8 cellular contexts compared by ENCODE assay signal in the genomic region with DNA sequence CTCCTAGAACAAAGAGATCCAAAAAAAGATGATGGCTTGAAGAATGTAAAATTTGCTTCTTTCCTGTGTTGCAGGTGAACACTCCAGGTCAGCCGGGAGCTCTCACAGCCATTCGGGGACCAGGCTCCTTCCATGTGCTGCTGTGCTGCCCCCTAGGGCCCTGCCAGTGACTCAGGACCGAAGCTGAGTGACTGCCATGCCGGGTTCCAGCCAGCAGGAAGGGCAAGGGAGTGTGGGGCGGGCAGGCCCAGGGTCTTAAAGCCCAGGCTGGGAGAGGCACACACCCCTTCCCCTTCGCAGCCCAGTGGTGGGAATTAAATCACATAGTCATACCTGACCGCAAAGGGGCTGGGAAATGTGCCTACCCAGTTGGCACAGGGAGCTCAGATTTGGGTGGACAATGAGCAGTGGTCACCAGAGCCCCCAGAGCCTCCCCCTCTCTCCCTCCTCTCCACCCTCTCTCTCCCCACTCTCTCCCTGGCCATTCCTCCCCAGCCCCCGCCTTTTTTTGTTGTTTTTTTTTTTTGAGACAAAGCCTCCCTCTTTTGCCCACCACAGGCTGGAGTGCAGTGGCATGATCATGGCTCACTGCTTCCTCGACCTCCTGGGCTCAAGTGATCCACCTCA. TPM values are rescaled to one million over a fixed set of nuclear protein-coding genes. Genes with fewer than 3 reads are reported as not detected.
DNase-seq lines count a peak whose midpoint lies in the region; ATAC-seq and TF ChIP-seq lines count a peak whose summit lies in the region.

No MANE protein-coding gene starts in this region.

- H3K27ac ChIP-seq in endodermal cell (ENCODE audit: low read depth, low read length) = no peak overlapping the region
- no peak overlapping the region for H3K27ac ChIP-seq in upper lobe of left lung

- no peaks in the 10 kb centered on the region for H3K4me1 ChIP-seq in endodermal cell (ENCODE audit: control insufficient read depth, insufficient read depth, low read length)
- peaks cover 0 to 19% (median 2%) of the 10 kb centered on the region in 4 donors for H3K4me1 ChIP-seq in upper lobe of left lung

- TF ChIP-seq EP300 in upper lobe of left lung (IDR thresholded peaks at IDR 0.05) = no peak

- TF ChIP-seq POLR2A in upper lobe of left lung (IDR thresholded peaks at IDR 0.05) = no peak

- H3K4me3 Mint-ChIP-seq in endodermal cell = no peak overlapping the region

- H3K27me3 ChIP-seq in endodermal cell (ENCODE audit: control insufficient read depth, insufficient read depth, low read length, poor library complexity, severe bottlenecking) (peaks cover 5% of the 10 kb centered on the region), upper lobe of left lung (no peaks in the 10 kb centered on the region)

- no peak overlapping the region for H3K9ac ChIP-seq in endodermal cell (ENCODE audit: extremely low read depth, low read length, poor library complexity, severe bottlenecking)

- DNase-seq in AML-193 (lab: John Stamatoyannopoulos, UW) (peak; percentile 68 to 72), H4 (ENCODE audit: low spot score) (peak; percentile 77), NCI-H2196 (lab: John Stamatoyannopoulos, UW; ENCODE audit: unreplicated experiment) (peak; percentile 67), endodermal cell (peak; percentile 99), middle frontal gyrus (ENCODE audit: extremely low spot score, low spot score) (peak; percentile 44), upper lobe of left lung (peak in 1 of 2 donors; percentile 76)

- H3K36me3 Mint-ChIP-seq in endodermal cell (ENCODE audit: low read depth) = no peaks in the 10 kb centered on the region

- WGBS in endodermal cell (ENCODE audit: insufficient coverage in 1 of 2, insufficient read length in 1 of 2), 2 experiments = 0 to 19% methylated on average over 2 to 9 of the region's 9 CpGs
- 26 to 32% methylated on average over 9 of the region's 9 CpGs for WGBS in upper lobe of left lung, 2 donors

- no peaks in the 10 kb centered on the region for H3K4me1 Mint-ChIP-seq in endodermal cell

- peaks cover 22% of the 10 kb centered on the region for H3K27me3 Mint-ChIP-seq in endodermal cell (ENCODE audit: insufficient read depth)

- TF ChIP-seq CTCF in WI38 (IDR thresholded peaks at IDR 0.05; ENCODE audit: low read depth, low read length) (peak; percentile 78), endodermal cell (conservative IDR thresholded peaks at IDR 0.05) (peak; percentile 97), upper lobe of left lung (IDR thresholded peaks at IDR 0.05) (peak in 5 of 6 experiments; percentile 53 to 77 (median 59))

- H3K36me3 ChIP-seq in endodermal cell (ENCODE audit: control insufficient read depth, insufficient read depth, low read length) (no peaks in the 10 kb centered on the region), upper lobe of left lung (no peaks in the 10 kb centered on the region)

- ATAC-seq in upper lobe of left lung (ENCODE audit: low FRiP score in 2 of 2) = peak; percentile 29 to 69
- ATAC-seq in HG03442 (IDR thresholded peaks at IDR 0.05; ENCODE audit: unreplicated experiment) = no peak

- no peak overlapping the region for H3K4me3 ChIP-seq in WI38 (ENCODE audit: low read depth, low read length)
- H3K4me3 ChIP-seq in endodermal cell (ENCODE audit: low read length) = no peak overlapping the region
- no peak overlapping the region for H3K4me3 ChIP-seq in upper lobe of left lung

- H3K27ac Mint-ChIP-seq in endodermal cell = no peak overlapping the region

- H3K9me3 ChIP-seq in endodermal cell (ENCODE audit: control insufficient read depth, low read length) (no peaks in the 10 kb centered on the region), upper lobe of left lung (no peaks in the 10 kb centered on the region)

- no peaks in the 10 kb centered on the region for H3K9me3 Mint-ChIP-seq in endodermal cell

RNA-seq across cellular contexts. Expression of a gene that starts 11.5 kb away (rescaled TPM):
- 3.2 and 3.5 TPM in 2 replicates for total RNA-seq in H4 (2014; rRNA removed; shearing (Covaris generic))
- total RNA-seq in endodermal cell (1 to 10 TPM; 3.2 to 5.0 TPM), upper lobe of left lung (1 to 10 TPM; 1.1 to 2.3 (median 1.8) TPM)
- polyA plus RNA-seq in endodermal cell (2013, experiment 1 of 2) = 13.5 TPM
- 12.8 TPM for polyA plus RNA-seq in endodermal cell (2013, experiment 2 of 2)

RNA-seq across cellular contexts. Expression of a gene that starts 41.8 kb away (rescaled TPM):
- 7.8 and 13.6 TPM in 2 replicates for total RNA-seq in H4 (2014; rRNA removed; shearing (Covaris generic))
- 100 to 1,000 TPM; 112 to 127 TPM for total RNA-seq in endodermal cell
- 54.4 TPM for polyA plus RNA-seq in endodermal cell (2013, experiment 1 of 2)
- 49.1 TPM for polyA plus RNA-seq in endodermal cell (2013, experiment 2 of 2)
- 100 to 1,000 TPM in 4 of 6 donors, 10 to 100 TPM in 2; 69.2 to 305 (median 122) TPM for total RNA-seq in upper lobe of left lung

RNA-seq across cellular contexts. Expression of a gene that starts 57.5 kb away (rescaled TPM):
- total RNA-seq in H4 (2014; rRNA removed; shearing (Covaris generic)) = 0.12 TPM in 1 of 2 replicates, not detected in the other
- total RNA-seq in endodermal cell = 1 to 10 TPM; 2.8 to 5.9 TPM
- polyA plus RNA-seq in endodermal cell (2013, experiment 1 of 2) = 13.0 TPM
- polyA plus RNA-seq in endodermal cell (2013, experiment 2 of 2) = 12.7 TPM
- total RNA-seq in upper lobe of left lung = 10 to 100 TPM in 2 of 6 donors, 1 to 10 TPM in 4; 1.6 to 16.6 (median 5.6) TPM
